Comparison of ENCODE assay signal across 6 cellular contexts in the genomic region with DNA sequence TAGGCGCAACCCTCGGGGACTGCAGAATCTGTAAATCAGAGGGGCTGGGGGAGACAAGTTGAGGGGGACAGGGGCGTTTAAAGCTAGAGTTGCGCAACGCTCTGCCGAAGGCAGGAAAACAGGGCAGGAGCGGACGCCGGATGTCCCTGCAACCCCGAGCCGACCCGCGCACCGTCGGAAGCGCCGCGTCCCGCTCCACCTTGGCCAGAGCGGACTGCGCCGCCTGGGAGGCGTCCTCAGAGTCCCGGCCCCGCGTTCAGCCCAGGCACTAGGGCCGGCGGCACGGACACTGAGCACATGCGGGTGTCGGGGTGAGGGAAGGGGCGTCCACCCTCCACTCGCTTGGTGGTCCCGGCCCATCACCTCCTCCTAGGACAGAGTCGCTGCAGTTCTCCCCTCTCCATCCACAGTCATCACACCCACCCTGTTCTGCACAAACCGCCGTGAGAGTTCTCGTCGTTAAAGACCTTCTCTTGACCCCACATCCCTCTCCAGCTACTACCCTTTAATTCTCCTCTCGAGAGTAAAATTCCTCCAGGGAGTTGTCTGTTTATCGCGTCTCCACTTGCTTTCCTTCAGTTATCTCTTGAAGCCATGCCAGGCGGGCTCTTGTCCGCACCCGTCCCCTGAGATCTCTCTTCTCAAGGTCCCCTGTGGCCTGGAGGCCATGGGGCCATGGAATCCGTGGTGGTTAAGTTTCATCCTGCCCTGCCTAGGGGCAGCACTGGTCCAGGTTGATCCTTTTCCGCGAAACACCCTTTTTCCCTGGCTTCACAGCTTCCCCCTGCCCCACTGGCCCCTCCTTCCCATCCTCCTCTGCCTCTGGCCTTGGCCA. TPM values are rescaled to one million over a fixed set of nuclear protein-coding genes. Genes with fewer than 3 reads are reported as not detected.
A peak's percentile ranks its signal among the peaks of the same experiment; 100 is the strongest.
DNase-seq lines count a peak whose midpoint lies in the region; ATAC-seq and TF ChIP-seq lines count a peak whose summit lies in the region.

No MANE protein-coding gene starts in this region.

- H3K36me3 Mint-ChIP-seq in stimulated activated effector memory CD8-positive, alpha-beta T cell treated with anti-CD3 and anti-CD28 coated beads, Interleukin-12 subunit alpha, Interleukin-12 subunit beta, amount 100 ng/mL, for 72 hours, result peaks cover 8% of the 10 kb centered on the region

- peak overlapping the region; percentile 78 for H3K4me3 Mint-ChIP-seq in stimulated activated effector memory CD8-positive, alpha-beta T cell treated with anti-CD3 and anti-CD28 coated beads, Interleukin-12 subunit alpha, Interleukin-12 subunit beta, amount 100 ng/mL, for 72 hours

- ATAC-seq in stimulated activated effector memory CD8-positive, alpha-beta T cell treated with anti-CD3 and anti-CD28 coated beads, Interleukin-12 subunit alpha, Interleukin-12 subunit beta, amount 100 ng/mL, for 72 hours, result peak; percentile 16
- no peak for ATAC-seq in HG02759 (IDR thresholded peaks at IDR 0.05; ENCODE audit: unreplicated experiment)

- TF ChIP-seq CTCF in AG09309 (IDR thresholded peaks at IDR 0.05; ENCODE audit: control insufficient read depth, insufficient read depth, low read depth, low read length, missing control alignments) (no peak), epithelial cell of proximal tubule (conservative IDR thresholded peaks at IDR 0.05; ENCODE audit: low read depth, low read length) (no peak)

- H3K27ac Mint-ChIP-seq in stimulated activated effector memory CD8-positive, alpha-beta T cell treated with anti-CD3 and anti-CD28 coated beads, Interleukin-12 subunit alpha, Interleukin-12 subunit beta, amount 100 ng/mL, for 72 hours, result peak overlapping the region; percentile 79

- H3K4me1 Mint-ChIP-seq in stimulated activated effector memory CD8-positive, alpha-beta T cell treated with anti-CD3 and anti-CD28 coated beads, Interleukin-12 subunit alpha, Interleukin-12 subunit beta, amount 100 ng/mL, for 72 hours, result peaks cover 42% of the 10 kb centered on the region

- DNase-seq in AG09309 (ENCODE audit: low read depth) (no peak), HuH-7.5 (ENCODE audit: low spot score) (peak; percentile 60), epithelial cell of proximal tubule (ENCODE audit: low read depth) (no peak), SW 1271 (lab: John Stamatoyannopoulos, UW) (no peak)
- DNase-seq in stimulated activated effector memory CD8-positive, alpha-beta T cell treated with anti-CD3 and anti-CD28 coated beads, Interleukin-12 subunit alpha, Interleukin-12 subunit beta, amount 100 ng/mL, for 72 hours (ENCODE audit: low spot score in 2 of 2), result no peak

- H3K9me3 Mint-ChIP-seq in stimulated activated effector memory CD8-positive, alpha-beta T cell treated with anti-CD3 and anti-CD28 coated beads, Interleukin-12 subunit alpha, Interleukin-12 subunit beta, amount 100 ng/mL, for 72 hours, result no peaks in the 10 kb centered on the region

- H3K4me3 ChIP-seq in AG09309 (ENCODE audit: control insufficient read depth, low read depth, low read length) (peak overlapping the region; percentile 50), epithelial cell of proximal tubule (ENCODE audit: low read depth, low read length) (peak overlapping the region; percentile 89)

RNA-seq across cellular contexts. Expression of a gene that starts 0.8 kb away (rescaled TPM):
- total RNA-seq in epithelial cell of proximal tubule, result 286 and 420 TPM in 2 replicates

RNA-seq across cellular contexts. Expression of a gene that starts 11.4 kb away (rescaled TPM):
- 0.36 and 1.5 TPM in 2 replicates for total RNA-seq in epithelial cell of proximal tubule

RNA-seq across cellular contexts. Expression of a gene that starts 18.5 kb away (rescaled TPM):
- total RNA-seq in epithelial cell of proximal tubule, result 162 and 174 TPM in 2 replicates

RNA-seq across cellular contexts. Expression of a gene that starts 24.8 kb away (rescaled TPM):
- total RNA-seq in epithelial cell of proximal tubule, result 430 and 471 TPM in 2 replicates

RNA-seq across cellular contexts. Expression of a gene that starts 51.6 kb away (rescaled TPM):
- 28.4 and 30.9 TPM in 2 replicates for total RNA-seq in epithelial cell of proximal tubule
